ENCODE assay signal across 9 cellular contexts in genomic region chr20:41476013-41476441, GRCh38.
DNase-seq lines count a peak whose midpoint lies in the region; ATAC-seq and TF ChIP-seq lines count a peak whose summit lies in the region.
"Had no signal": no experiment of that assay in that cellular context is flagged by ENCODE, and none has a peak within 500 bp of the region (broad histone marks: within the 10 kb centered on the region; RNA-seq: fewer than 3 reads in every experiment).

No MANE protein-coding gene starts in this region.

- H3K27me3 ChIP-seq in SK-N-SH (ENCODE audit: insufficient read depth) (no peaks in the 10 kb centered on the region), BE2C (no peaks in the 10 kb centered on the region)
- H3K27me3 ChIP-seq: cardiac muscle cell had no signal

- H4K20me1 ChIP-seq in SK-N-SH (ENCODE audit: insufficient read depth) = no peaks in the 10 kb centered on the region

- CTCF ChIA-PET in SK-N-SH (lab: Yijun Ruan, JAX) = interaction anchor here (1.1 kb wide), 2 partner anchors 67 to 380 kb away, joined by 3 read pairs; no protein-coding TSS in a partner anchor

- H3K9me3 ChIP-seq in SK-N-SH (no peaks in the 10 kb centered on the region), BE2C (no peaks in the 10 kb centered on the region)

- H3K27ac ChIP-seq in SK-N-SH (ENCODE audit: low read depth in 2 of 2, low read length in 1 of 2) = peak overlapping the region; percentile 10 to 11; a peak in 3 of 4 replicates
- H3K27ac ChIP-seq: cardiac muscle cell had no signal

- POLR2A ChIA-PET in SK-N-SH (lab: Yijun Ruan, JAX) = no interaction called here

- H3K4me3 Mint-ChIP-seq in glutamatergic neuron (ENCODE audit: unreplicated experiment) = peak overlapping the region; percentile 18

- no peaks in the 10 kb centered on the region for H3K9me2 ChIP-seq in SK-N-SH

- peaks cover 0 to 11% of the 10 kb centered on the region in 2 experiments; a peak in 3 of 4 replicates for H3K4me1 ChIP-seq in SK-N-SH (ENCODE audit: control insufficient read depth in 1 of 2, insufficient read depth in 2 of 2, low read depth in 1 of 2, low read length in 1 of 2)
- no peaks in the 10 kb centered on the region for H3K4me1 ChIP-seq in BE2C

- H3K4me1 Mint-ChIP-seq in glutamatergic neuron (ENCODE audit: low read depth, unreplicated experiment) = peaks cover 28% of the 10 kb centered on the region

- DNase-seq in SK-N-SH (no peak), glutamatergic neuron (no peak), stromal cell of bone marrow (ENCODE audit: low read depth) (peak; percentile 37), MV-4-11 (lab: John Stamatoyannopoulos, UW) (no peak), BE2C (no peak), NCI-H187 treated with DMSO at 0.1 percent for 48 hours (lab: John Stamatoyannopoulos, UW) (no peak)

- TF ChIP-seq EP300 in Ishikawa (IDR thresholded peaks at IDR 0.05; ENCODE audit: borderline replicate concordance) (no peak), SK-N-SH (IDR thresholded peaks at IDR 0.05; ENCODE audit: borderline replicate concordance in 1 of 2, low read depth in 1 of 2, low read length in 1 of 2) (0 out of 4 replicates have a peak, but pooled peaks of 1 of the 2 experiments have one; percentile 12)

- peaks cover 1% of the 10 kb centered on the region for H3K9me3 Mint-ChIP-seq in glutamatergic neuron (ENCODE audit: unreplicated experiment)

- H3K4me3 ChIP-seq in SK-N-SH (ENCODE audit: low read depth in 2 of 2, low read length in 1 of 2) (no peak overlapping the region), BE2C (ENCODE audit: low read depth, low read length) (no peak overlapping the region)
- H3K4me3 ChIP-seq: cardiac muscle cell had no signal

- no peaks in the 10 kb centered on the region for H3K36me3 Mint-ChIP-seq in glutamatergic neuron (ENCODE audit: unreplicated experiment)

- peak overlapping the region; percentile 45 for H3K27ac Mint-ChIP-seq in glutamatergic neuron (ENCODE audit: unreplicated experiment)

- no peak overlapping the region; the same call in 1 of the 2 replicates for H3K4me2 ChIP-seq in SK-N-SH

- no peak for TF ChIP-seq RAD21 in Ishikawa (IDR thresholded peaks at IDR 0.05; ENCODE audit: low read depth)
- no peak for TF ChIP-seq RAD21 in SK-N-SH (IDR thresholded peaks at IDR 0.05; ENCODE audit: low read length)

- peaks cover 36 to 52% of the 10 kb centered on the region in 2 experiments for H3K36me3 ChIP-seq in SK-N-SH (replicated peaks in 1 of 2; ENCODE audit: control insufficient read depth in 1 of 2, insufficient read depth in 2 of 2, low read length in 1 of 2)
- H3K36me3 ChIP-seq in BE2C = peaks cover 13% of the 10 kb centered on the region

- no peaks in the 10 kb centered on the region for H3K79me2 ChIP-seq in SK-N-SH (ENCODE audit: insufficient read depth)

- no peak overlapping the region for H2AFZ ChIP-seq in SK-N-SH (ENCODE audit: low read depth)

- no peak for ATAC-seq in GM19324 (IDR thresholded peaks at IDR 0.05; ENCODE audit: low FRiP score, unreplicated experiment)

- no peaks in the 10 kb centered on the region for H3F3A ChIP-seq in SK-N-SH (replicated peaks; ENCODE audit: insufficient read depth)

- no peak overlapping the region for H3K9ac ChIP-seq in SK-N-SH

- H3K27me3 Mint-ChIP-seq in glutamatergic neuron (ENCODE audit: unreplicated experiment) = no peaks in the 10 kb centered on the region

- TF ChIP-seq CTCF in SK-N-SH (IDR thresholded peaks at IDR 0.05) (no peak), glutamatergic neuron (IDR thresholded peaks at IDR 0.05; ENCODE audit: partially characterized antibody, unreplicated experiment) (no peak), BE2C (IDR thresholded peaks at IDR 0.05; ENCODE audit: low read depth, low read length) (no peak)

TF ChIP-seq in Ishikawa, 13 proteins besides CTCF, POLR2A, EP300 and RAD21:
- TF ChIP-seq CREB1 (IDR thresholded peaks at IDR 0.05; ENCODE audit: low read depth) (no peak), TCF12 (IDR thresholded peaks at IDR 0.05; ENCODE audit: low read depth) (0 out of 2 replicates have a peak, but pooled peaks have one; percentile 30), FOXM1 (IDR thresholded peaks at IDR 0.05; ENCODE audit: borderline replicate concordance, low read depth) (no peak), NFIC (IDR thresholded peaks at IDR 0.05) (peak; percentile 28; the same call in 1 of the 2 replicates), TEAD4 (IDR thresholded peaks at IDR 0.05) (0 out of 2 replicates have a peak, but pooled peaks have one; percentile 10), YY1 (IDR thresholded peaks at IDR 0.05; ENCODE audit: low read depth) (no peak)

TF ChIP-seq in SK-N-SH, 30 proteins besides CTCF, POLR2A, EP300 and RAD21:
- TF ChIP-seq REST (IDR thresholded peaks at IDR 0.05; ENCODE audit: low read depth, low read length) (no peak), PBX3 (IDR thresholded peaks at IDR 0.05) (peak; percentile 67), NFIC (IDR thresholded peaks at IDR 0.05; ENCODE audit: borderline replicate concordance) (peak; percentile 60; the same call in 1 of the 2 replicates), TCF12 (IDR thresholded peaks at IDR 0.05) (peak; percentile 68), IRF3 (IDR thresholded peaks at IDR 0.05; ENCODE audit: low read depth, low read length) (no peak)
